ENCODE assay signal across 1 cellular context in the genomic region with DNA sequence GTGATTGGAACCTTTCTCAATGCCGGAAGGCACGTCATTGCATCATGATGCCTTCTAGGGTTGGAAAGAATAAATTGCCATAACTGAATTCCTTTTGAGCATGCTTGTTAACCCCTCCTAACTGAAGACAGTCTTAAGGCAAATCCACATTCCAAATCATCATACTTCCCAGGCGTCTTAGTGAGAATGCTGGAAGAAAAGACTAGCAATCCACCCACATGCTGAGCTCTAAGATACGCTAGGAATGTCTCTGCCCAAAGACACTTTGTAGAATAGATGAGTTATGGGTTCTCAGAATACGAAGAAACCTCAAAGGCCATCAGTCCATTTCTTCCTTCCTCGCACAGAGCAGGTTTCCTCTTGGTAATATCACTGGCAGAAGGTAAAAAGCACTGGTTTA.
TF ChIP-seq lines count a peak whose summit lies in the region.

No MANE protein-coding gene starts in this region.

TF ChIP-seq in H1, 55 proteins besides CTCF, POLR2A, EP300 and RAD21:
- TF ChIP-seq, protein P1, sequence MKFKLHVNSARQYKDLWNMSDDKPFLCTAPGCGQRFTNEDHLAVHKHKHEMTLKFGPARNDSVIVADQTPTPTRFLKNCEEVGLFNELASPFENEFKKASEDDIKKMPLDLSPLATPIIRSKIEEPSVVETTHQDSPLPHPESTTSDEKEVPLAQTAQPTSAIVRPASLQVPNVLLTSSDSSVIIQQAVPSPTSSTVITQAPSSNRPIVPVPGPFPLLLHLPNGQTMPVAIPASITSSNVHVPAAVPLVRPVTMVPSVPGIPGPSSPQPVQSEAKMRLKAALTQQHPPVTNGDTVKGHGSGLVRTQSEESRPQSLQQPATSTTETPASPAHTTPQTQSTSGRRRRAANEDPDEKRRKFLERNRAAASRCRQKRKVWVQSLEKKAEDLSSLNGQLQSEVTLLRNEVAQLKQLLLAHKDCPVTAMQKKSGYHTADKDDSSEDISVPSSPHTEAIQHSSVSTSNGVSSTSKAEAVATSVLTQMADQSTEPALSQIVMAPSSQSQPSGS (IDR thresholded peaks at IDR 0.05; ENCODE audit: low read length), result no peak
- TF ChIP-seq TEAD4 (IDR thresholded peaks at IDR 0.05; ENCODE audit: low read depth, low read length) (0 out of 2 replicates have a peak, but pooled peaks have one; percentile 9), ASH2L (IDR thresholded peaks at IDR 0.05; ENCODE audit: low read length) (no peak), HDAC6 (IDR thresholded peaks at IDR 0.05; ENCODE audit: low read depth, low read length) (no peak), MAFK (IDR thresholded peaks at IDR 0.05; ENCODE audit: low read depth, low read length) (no peak), BRCA1 (IDR thresholded peaks at IDR 0.05; ENCODE audit: low read depth, low read length) (no peak), SUZ12 (IDR thresholded peaks at IDR 0.05; ENCODE audit: low read length) (no peak), CEBPB (IDR thresholded peaks at IDR 0.05; ENCODE audit: low read depth, low read length) (peak; percentile 16; the same call in 1 of the 2 replicates), CHD2 (IDR thresholded peaks at IDR 0.05; ENCODE audit: low read length) (no peak)
- TF ChIP-seq, protein P2, sequence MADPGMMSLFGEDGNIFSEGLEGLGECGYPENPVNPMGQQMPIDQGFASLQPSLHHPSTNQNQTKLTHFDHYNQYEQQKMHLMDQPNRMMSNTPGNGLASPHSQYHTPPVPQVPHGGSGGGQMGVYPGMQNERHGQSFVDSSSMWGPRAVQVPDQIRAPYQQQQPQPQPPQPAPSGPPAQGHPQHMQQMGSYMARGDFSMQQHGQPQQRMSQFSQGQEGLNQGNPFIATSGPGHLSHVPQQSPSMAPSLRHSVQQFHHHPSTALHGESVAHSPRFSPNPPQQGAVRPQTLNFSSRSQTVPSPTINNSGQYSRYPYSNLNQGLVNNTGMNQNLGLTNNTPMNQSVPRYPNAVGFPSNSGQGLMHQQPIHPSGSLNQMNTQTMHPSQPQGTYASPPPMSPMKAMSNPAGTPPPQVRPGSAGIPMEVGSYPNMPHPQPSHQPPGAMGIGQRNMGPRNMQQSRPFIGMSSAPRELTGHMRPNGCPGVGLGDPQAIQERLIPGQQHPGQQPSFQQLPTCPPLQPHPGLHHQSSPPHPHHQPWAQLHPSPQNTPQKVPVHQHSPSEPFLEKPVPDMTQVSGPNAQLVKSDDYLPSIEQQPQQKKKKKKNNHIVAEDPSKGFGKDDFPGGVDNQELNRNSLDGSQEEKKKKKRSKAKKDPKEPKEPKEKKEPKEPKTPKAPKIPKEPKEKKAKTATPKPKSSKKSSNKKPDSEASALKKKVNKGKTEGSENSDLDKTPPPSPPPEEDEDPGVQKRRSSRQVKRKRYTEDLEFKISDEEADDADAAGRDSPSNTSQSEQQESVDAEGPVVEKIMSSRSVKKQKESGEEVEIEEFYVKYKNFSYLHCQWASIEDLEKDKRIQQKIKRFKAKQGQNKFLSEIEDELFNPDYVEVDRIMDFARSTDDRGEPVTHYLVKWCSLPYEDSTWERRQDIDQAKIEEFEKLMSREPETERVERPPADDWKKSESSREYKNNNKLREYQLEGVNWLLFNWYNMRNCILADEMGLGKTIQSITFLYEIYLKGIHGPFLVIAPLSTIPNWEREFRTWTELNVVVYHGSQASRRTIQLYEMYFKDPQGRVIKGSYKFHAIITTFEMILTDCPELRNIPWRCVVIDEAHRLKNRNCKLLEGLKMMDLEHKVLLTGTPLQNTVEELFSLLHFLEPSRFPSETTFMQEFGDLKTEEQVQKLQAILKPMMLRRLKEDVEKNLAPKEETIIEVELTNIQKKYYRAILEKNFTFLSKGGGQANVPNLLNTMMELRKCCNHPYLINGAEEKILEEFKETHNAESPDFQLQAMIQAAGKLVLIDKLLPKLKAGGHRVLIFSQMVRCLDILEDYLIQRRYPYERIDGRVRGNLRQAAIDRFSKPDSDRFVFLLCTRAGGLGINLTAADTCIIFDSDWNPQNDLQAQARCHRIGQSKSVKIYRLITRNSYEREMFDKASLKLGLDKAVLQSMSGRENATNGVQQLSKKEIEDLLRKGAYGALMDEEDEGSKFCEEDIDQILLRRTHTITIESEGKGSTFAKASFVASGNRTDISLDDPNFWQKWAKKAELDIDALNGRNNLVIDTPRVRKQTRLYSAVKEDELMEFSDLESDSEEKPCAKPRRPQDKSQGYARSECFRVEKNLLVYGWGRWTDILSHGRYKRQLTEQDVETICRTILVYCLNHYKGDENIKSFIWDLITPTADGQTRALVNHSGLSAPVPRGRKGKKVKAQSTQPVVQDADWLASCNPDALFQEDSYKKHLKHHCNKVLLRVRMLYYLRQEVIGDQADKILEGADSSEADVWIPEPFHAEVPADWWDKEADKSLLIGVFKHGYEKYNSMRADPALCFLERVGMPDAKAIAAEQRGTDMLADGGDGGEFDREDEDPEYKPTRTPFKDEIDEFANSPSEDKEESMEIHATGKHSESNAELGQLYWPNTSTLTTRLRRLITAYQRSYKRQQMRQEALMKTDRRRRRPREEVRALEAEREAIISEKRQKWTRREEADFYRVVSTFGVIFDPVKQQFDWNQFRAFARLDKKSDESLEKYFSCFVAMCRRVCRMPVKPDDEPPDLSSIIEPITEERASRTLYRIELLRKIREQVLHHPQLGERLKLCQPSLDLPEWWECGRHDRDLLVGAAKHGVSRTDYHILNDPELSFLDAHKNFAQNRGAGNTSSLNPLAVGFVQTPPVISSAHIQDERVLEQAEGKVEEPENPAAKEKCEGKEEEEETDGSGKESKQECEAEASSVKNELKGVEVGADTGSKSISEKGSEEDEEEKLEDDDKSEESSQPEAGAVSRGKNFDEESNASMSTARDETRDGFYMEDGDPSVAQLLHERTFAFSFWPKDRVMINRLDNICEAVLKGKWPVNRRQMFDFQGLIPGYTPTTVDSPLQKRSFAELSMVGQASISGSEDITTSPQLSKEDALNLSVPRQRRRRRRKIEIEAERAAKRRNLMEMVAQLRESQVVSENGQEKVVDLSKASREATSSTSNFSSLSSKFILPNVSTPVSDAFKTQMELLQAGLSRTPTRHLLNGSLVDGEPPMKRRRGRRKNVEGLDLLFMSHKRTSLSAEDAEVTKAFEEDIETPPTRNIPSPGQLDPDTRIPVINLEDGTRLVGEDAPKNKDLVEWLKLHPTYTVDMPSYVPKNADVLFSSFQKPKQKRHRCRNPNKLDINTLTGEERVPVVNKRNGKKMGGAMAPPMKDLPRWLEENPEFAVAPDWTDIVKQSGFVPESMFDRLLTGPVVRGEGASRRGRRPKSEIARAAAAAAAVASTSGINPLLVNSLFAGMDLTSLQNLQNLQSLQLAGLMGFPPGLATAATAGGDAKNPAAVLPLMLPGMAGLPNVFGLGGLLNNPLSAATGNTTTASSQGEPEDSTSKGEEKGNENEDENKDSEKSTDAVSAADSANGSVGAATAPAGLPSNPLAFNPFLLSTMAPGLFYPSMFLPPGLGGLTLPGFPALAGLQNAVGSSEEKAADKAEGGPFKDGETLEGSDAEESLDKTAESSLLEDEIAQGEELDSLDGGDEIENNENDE (IDR thresholded peaks at IDR 0.05; ENCODE audit: insufficient replicate concordance, low read length), result no peak
- TF ChIP-seq, protein P3, sequence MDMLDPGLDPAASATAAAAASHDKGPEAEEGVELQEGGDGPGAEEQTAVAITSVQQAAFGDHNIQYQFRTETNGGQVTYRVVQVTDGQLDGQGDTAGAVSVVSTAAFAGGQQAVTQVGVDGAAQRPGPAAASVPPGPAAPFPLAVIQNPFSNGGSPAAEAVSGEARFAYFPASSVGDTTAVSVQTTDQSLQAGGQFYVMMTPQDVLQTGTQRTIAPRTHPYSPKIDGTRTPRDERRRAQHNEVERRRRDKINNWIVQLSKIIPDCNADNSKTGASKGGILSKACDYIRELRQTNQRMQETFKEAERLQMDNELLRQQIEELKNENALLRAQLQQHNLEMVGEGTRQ (IDR thresholded peaks at IDR 0.05; ENCODE audit: low read length), result no peak
